In the genomic region with DNA sequence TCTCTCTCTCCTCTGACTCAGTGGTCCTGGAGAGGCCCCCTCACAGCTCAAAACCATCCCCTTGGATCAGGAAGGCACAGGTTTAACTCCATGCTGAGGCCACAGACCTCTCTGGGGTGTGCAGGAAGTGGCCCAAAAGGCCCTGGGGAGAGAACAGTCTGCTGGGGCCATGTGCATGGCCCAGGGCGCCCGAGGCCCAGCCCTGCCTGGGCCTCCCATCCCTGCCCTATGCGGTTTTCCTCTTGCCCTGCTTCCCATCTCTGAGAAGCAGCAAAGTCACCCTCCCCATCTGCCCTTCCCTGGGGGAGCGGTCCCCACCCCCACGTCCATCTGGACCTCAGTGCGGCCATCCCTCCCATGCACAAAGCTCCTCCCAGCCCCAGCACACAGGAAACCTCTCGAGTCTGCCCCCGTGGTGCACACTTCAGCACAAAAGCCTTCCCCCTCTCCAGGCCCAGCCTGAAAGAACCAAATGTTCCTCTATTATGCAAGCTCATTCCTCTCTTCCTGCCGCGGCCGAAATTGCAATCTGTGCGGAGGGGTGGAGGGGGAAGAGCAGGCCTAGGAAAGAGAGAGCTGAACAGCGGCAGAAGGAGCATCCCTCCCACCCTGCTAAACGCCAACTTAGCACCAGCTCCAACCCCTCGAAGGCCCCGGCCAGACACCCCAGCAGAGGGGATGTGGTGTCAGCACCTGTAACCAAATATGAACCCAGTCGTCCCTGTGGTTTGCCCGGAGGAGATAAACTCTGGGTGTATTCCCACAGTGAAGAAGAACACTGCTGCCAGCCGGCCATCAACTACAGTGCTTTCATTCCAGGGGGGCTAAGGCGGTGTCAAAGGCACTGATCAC, we compare ENCODE assay signal across 8 cellular contexts.
DNase-seq lines count a peak whose midpoint lies in the region; ATAC-seq and TF ChIP-seq lines count a peak whose summit lies in the region.

No MANE protein-coding gene starts in this region.

- H3K9me2 ChIP-seq in Karpas-422 (replicated peaks; ENCODE audit: insufficient read depth, low read length) (no peaks in the 10 kb centered on the region), PC-9 (ENCODE audit: insufficient read depth) (no peaks in the 10 kb centered on the region)

- intact Hi-C loops in PC-9 (cut with micrococcal nuclease; ENCODE audit: unreplicated experiment): no loop called here

- DNase-seq in COLO668 (lab: John Stamatoyannopoulos, UW; ENCODE audit: unreplicated experiment) (peak; percentile 88), Karpas-422 (peak; percentile 89), SJCRH30 (peak; percentile 70 to 79), fibroblast of pulmonary artery (ENCODE audit: low read depth) (peak; percentile 97), neuronal stem cell (ENCODE audit: low spot score) (no peak), PC-9 (no peak), NAMALWA (ENCODE audit: low spot score) (no peak)

- peak overlapping the region; percentile 34 for H4K91ac ChIP-seq in neuronal stem cell (ENCODE audit: low read depth, low read length, poor library complexity)

- H3K4me3 ChIP-seq in Karpas-422 (ENCODE audit: low read length): peak overlapping the region; percentile 30; the same call in 1 of the 2 replicates
- H3K4me3 ChIP-seq in SJCRH30: no peak overlapping the region
- H3K4me3 ChIP-seq in fibroblast of pulmonary artery (replicated peaks; ENCODE audit: low read depth, low read length): no peak overlapping the region
- H3K4me3 ChIP-seq in neuronal stem cell (ENCODE audit: low read length in 2 of 2): no peak overlapping the region
- H3K4me3 ChIP-seq in PC-9: no peak overlapping the region

- H3K9ac ChIP-seq in Karpas-422 (ENCODE audit: low read length): peak overlapping the region; percentile 60
- no peak overlapping the region for H3K9ac ChIP-seq in neuronal stem cell (ENCODE audit: low read depth, low read length, poor library complexity)

- peak overlapping the region; percentile 79 for H2BK12ac ChIP-seq in neuronal stem cell (ENCODE audit: low read length)

- CTCF ChIA-PET in PC-9 (lab: Charles Lee): interaction anchor here (0.6 kb wide), 1 partner anchor 1362 kb away, joined by 6 read pairs; no protein-coding TSS in a partner anchor

- H4K20me1 ChIP-seq in Karpas-422 (ENCODE audit: insufficient read depth, low read depth, low read length) (no peaks in the 10 kb centered on the region), PC-9 (ENCODE audit: insufficient read depth) (no peaks in the 10 kb centered on the region)

- H2BK120ac ChIP-seq in neuronal stem cell (ENCODE audit: low read depth, low read length): peak overlapping the region; percentile 88

- peak overlapping the region; percentile 98 for H3K27ac ChIP-seq in Karpas-422 (ENCODE audit: low read length)
- H3K27ac ChIP-seq in SJCRH30: peak overlapping the region; percentile 27
- H3K27ac ChIP-seq in neuronal stem cell (replicated peaks; ENCODE audit: low read length): peak overlapping the region; percentile 82
- no peak overlapping the region for H3K27ac ChIP-seq in PC-9

- peak overlapping the region; percentile 7 for H4K8ac ChIP-seq in neuronal stem cell (ENCODE audit: low read depth, low read length)

- peak overlapping the region; percentile 51 for H2BK15ac ChIP-seq in neuronal stem cell (ENCODE audit: low read length)

- no peak for ATAC-seq in GM19455 (IDR thresholded peaks at IDR 0.05; ENCODE audit: unreplicated experiment)

- H2AK5ac ChIP-seq in neuronal stem cell (ENCODE audit: low read depth, low read length): peak overlapping the region; percentile 76

- POLR2A ChIA-PET in PC-9 (lab: Charles Lee; ENCODE audit: unreplicated experiment): no interaction called here

- peaks cover 7% of the 10 kb centered on the region; the same call in 1 of the 2 replicates for H3K36me3 ChIP-seq in Karpas-422 (ENCODE audit: insufficient read depth, low read length)
- H3K36me3 ChIP-seq in SJCRH30: no peaks in the 10 kb centered on the region
- H3K36me3 ChIP-seq in neuronal stem cell (replicated peaks in 1 of 2; ENCODE audit: control insufficient read depth in 2 of 2, insufficient read depth in 2 of 2, low read length in 2 of 2): no peaks in the 10 kb centered on the region
- H3K36me3 ChIP-seq in PC-9 (ENCODE audit: low read depth): no peaks in the 10 kb centered on the region

- H3K9me3 ChIP-seq in Karpas-422 (ENCODE audit: low read length): peaks cover 30% of the 10 kb centered on the region
- H3K9me3 ChIP-seq in SJCRH30 (replicated peaks): no peaks in the 10 kb centered on the region
- peaks cover 4 to 20% of the 10 kb centered on the region in 2 donors for H3K9me3 ChIP-seq in neuronal stem cell (replicated peaks in 1 of 2; ENCODE audit: control insufficient read depth in 2 of 2, insufficient read depth in 1 of 2, low read depth in 1 of 2, low read length in 2 of 2)
- no peaks in the 10 kb centered on the region for H3K9me3 ChIP-seq in PC-9 (ENCODE audit: insufficient read depth, low read depth)

- H3K79me2 ChIP-seq in Karpas-422 (ENCODE audit: low read length): no peaks in the 10 kb centered on the region
- H3K79me2 ChIP-seq in PC-9 (ENCODE audit: low read depth): no peaks in the 10 kb centered on the region

- H2AFZ ChIP-seq in Karpas-422 (ENCODE audit: low read length): peak overlapping the region; percentile 35; the same call in 1 of the 2 replicates
- peak overlapping the region; percentile 88 for H2AFZ ChIP-seq in neuronal stem cell (ENCODE audit: low read length)
- H2AFZ ChIP-seq in PC-9: no peak overlapping the region

- H3K4me1 ChIP-seq in Karpas-422 (ENCODE audit: low read length): peaks cover 75% of the 10 kb centered on the region
- H3K4me1 ChIP-seq in SJCRH30: peaks cover 37% of the 10 kb centered on the region
- peaks cover 18 to 22% of the 10 kb centered on the region in 2 donors for H3K4me1 ChIP-seq in neuronal stem cell (ENCODE audit: control insufficient read depth in 2 of 2, insufficient read depth in 1 of 2, low read depth in 1 of 2, low read length in 2 of 2)
- H3K4me1 ChIP-seq in PC-9 (replicated peaks; ENCODE audit: insufficient read depth): no peaks in the 10 kb centered on the region

- BruUV-seq in PC-9 (replicated peaks; lab: Mats Ljungman, UMichigan): no TSS peak

- peak overlapping the region; percentile 30 for H3K4me2 ChIP-seq in Karpas-422 (ENCODE audit: low read depth, low read length, poor library complexity, severe bottlenecking)
- H3K4me2 ChIP-seq in neuronal stem cell (ENCODE audit: insufficient read depth, low read length, poor library complexity, severe bottlenecking): no peak overlapping the region
- no peak overlapping the region for H3K4me2 ChIP-seq in PC-9

- H3K27me3 ChIP-seq in Karpas-422 (ENCODE audit: low read length): no peaks in the 10 kb centered on the region
- no peaks in the 10 kb centered on the region for H3K27me3 ChIP-seq in SJCRH30
- no peaks in the 10 kb centered on the region for H3K27me3 ChIP-seq in neuronal stem cell (ENCODE audit: control insufficient read depth in 3 of 3, insufficient read depth in 3 of 3, low read depth in 1 of 3, low read length in 3 of 3)
- no peaks in the 10 kb centered on the region for H3K27me3 ChIP-seq in PC-9 (ENCODE audit: insufficient read depth, low read depth)

- no peaks in the 10 kb centered on the region for H3K79me1 ChIP-seq in neuronal stem cell (ENCODE audit: low read depth, low read length)

- H2BK5ac ChIP-seq in neuronal stem cell (ENCODE audit: low read length): peak overlapping the region; percentile 47

- TF ChIP-seq CTCF in fibroblast of pulmonary artery (IDR thresholded peaks at IDR 0.05; ENCODE audit: low read length, missing control alignments): no peak
- no peak for TF ChIP-seq CTCF in PC-9 (conservative IDR thresholded peaks at IDR 0.05)

- no peak overlapping the region for H3K14ac ChIP-seq in neuronal stem cell (ENCODE audit: low read length)

- H3K4ac ChIP-seq in neuronal stem cell (ENCODE audit: low read length): peak overlapping the region; percentile 43

- peaks cover 1% of the 10 kb centered on the region; the same call in 1 of the 2 replicates for H3F3A ChIP-seq in PC-9 (ENCODE audit: insufficient read depth, low read depth)

- WGBS in neuronal stem cell (ENCODE audit: extremely low coverage in 2 of 2, insufficient read length in 2 of 2, insufficient replicate concordance in 1 of 2), 2 donors: no CpG with 5 or more reads among the region's 20 CpGs

- no peak overlapping the region for H3K23ac ChIP-seq in neuronal stem cell (ENCODE audit: low read depth, low read length, poor library complexity)

- peak overlapping the region; percentile 92 for H3K18ac ChIP-seq in neuronal stem cell (ENCODE audit: low read length)

Comparison
In these comparisons a context has a peak if more than half of its experiments do, and no peak if none do; other contexts are left out.
1. DNase-seq: peak in COLO668 (single experiment), Karpas-422 (single experiment), SJCRH30 (2 of 2) and fibroblast of pulmonary artery (single experiment); none in neuronal stem cell (single experiment), PC-9 (0 of 2) and NAMALWA (single experiment).